In the genomic region with DNA sequence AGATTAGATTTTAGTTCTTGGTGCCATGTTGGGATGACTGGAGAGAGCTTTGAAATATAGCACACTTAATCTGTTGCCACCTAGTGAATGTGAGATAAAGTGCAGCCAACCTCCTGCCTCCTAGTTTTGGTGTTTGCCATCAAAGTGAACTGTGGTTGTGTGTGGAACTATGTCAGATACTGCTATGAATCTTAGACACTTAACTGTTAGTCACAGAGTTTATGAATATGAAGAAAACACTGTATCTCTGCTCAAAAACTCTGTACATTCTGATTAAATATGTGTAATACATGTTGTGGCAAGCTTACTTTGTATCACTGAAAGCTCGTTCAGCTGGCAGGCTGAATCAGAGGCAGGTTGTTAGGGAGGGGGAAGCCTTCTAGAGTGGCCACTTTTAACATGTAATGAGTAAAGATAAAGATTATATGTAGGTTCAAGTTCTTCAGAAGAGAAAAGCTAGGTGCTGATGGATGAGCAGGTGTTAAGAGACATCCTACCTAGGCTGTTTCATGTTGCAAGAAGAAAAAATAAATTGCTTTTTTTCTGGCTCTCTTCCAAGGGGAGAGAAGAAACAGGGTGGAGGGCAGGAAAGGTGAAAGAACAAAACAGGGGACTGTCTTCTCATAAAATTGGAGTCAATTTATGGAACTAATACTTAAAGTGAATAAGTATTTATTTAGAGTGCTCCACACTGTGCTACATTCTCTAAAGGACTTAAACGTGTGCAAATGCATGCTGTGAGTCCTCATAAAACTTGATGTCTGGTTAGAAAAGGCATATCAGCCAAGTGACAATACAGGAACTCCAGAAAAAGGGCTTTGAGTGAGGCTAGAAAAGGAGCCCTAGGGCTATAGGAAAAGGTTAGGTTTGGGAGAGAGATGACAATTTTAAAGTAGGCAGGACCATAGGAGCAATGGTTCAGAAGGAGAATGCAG, we compare ENCODE assay signal across 8 cellular contexts. TPM values are rescaled to one million over a fixed set of nuclear protein-coding genes. Genes with fewer than 3 reads are reported as not detected.
DNase-seq lines count a peak whose midpoint lies in the region; ATAC-seq and TF ChIP-seq lines count a peak whose summit lies in the region.

No MANE protein-coding gene starts in this region.

- DNase-seq in DMS 273 treated with DMSO at 0.1 percent for 48 hours (lab: John Stamatoyannopoulos, UW) (peak; percentile 68), HFFc6 (peak; percentile 64), RWPE1 (ENCODE audit: low spot score) (peak; percentile 55), cardiac muscle cell (ENCODE audit: low read depth in 1 of 2, low spot score in 1 of 2) (peak; percentile 56 to 80)
- DNase-seq in naive thymus-derived CD8-positive, alpha-beta T cell = no peak
- DNase-seq in CD8-positive, alpha-beta memory T cell = no peak
- no peak for DNase-seq in activated effector memory CD4-positive, alpha-beta T cell treated with anti-CD3 and anti-CD28 coated beads, Interleukin-2, amount 50 U/mL, for 16 hours

- no peak overlapping the region for H3K4me3 ChIP-seq in cardiac muscle cell
- no peak overlapping the region for H3K4me3 ChIP-seq in CD8-positive, alpha-beta memory T cell (ENCODE audit: low read length)

- CTCF ChIA-PET in RWPE1 (lab: Yijun Ruan, JAX) = interaction anchor here (0.5 to 1.4 kb wide), 12 partner anchors 11 to 124 kb away, joined by 3 to 8 read pairs (median 3); a partner anchor contains a TSS
- CTCF ChIA-PET in CD8-positive, alpha-beta memory T cell (lab: Charles Lee) = interaction anchor here (1.1 kb wide), 1 partner anchor 18 kb away, joined by 4 read pairs; no protein-coding TSS in a partner anchor

- no peaks in the 10 kb centered on the region for H3K36me3 ChIP-seq in cardiac muscle cell
- H3K36me3 ChIP-seq in CD8-positive, alpha-beta memory T cell (ENCODE audit: insufficient read depth, low read length) = no peaks in the 10 kb centered on the region

- H3K36me3 Mint-ChIP-seq in HFFc6 (ENCODE audit: low read depth) = no peaks in the 10 kb centered on the region
- H3K36me3 Mint-ChIP-seq in naive thymus-derived CD8-positive, alpha-beta T cell = no peaks in the 10 kb centered on the region
- no peaks in the 10 kb centered on the region for H3K36me3 Mint-ChIP-seq in CD8-positive, alpha-beta memory T cell

- no peaks in the 10 kb centered on the region for H3K27me3 ChIP-seq in cardiac muscle cell
- H3K27me3 ChIP-seq in CD8-positive, alpha-beta memory T cell (ENCODE audit: insufficient read depth, low read length, poor library complexity, severe bottlenecking) = no peaks in the 10 kb centered on the region

- no peaks in the 10 kb centered on the region for H3K27me3 Mint-ChIP-seq in HFFc6 (ENCODE audit: insufficient read depth)
- peaks cover 4 to 22% (median 11%) of the 10 kb centered on the region in 5 donors for H3K27me3 Mint-ChIP-seq in naive thymus-derived CD8-positive, alpha-beta T cell
- peaks cover 12 to 35% of the 10 kb centered on the region in 2 donors for H3K27me3 Mint-ChIP-seq in CD8-positive, alpha-beta memory T cell

- ATAC-seq in HG03469 (IDR thresholded peaks at IDR 0.05; ENCODE audit: unreplicated experiment) = no peak
- ATAC-seq in naive thymus-derived CD8-positive, alpha-beta T cell = no peak

- H3K27ac ChIP-seq in RWPE1 (no peak overlapping the region), cardiac muscle cell (peak overlapping the region; percentile 20)
- H3K27ac ChIP-seq in CD8-positive, alpha-beta memory T cell (ENCODE audit: low read depth, low read length) = no peak overlapping the region

- H3K27ac Mint-ChIP-seq in HFFc6 = no peak overlapping the region
- H3K27ac Mint-ChIP-seq in naive thymus-derived CD8-positive, alpha-beta T cell = no peak overlapping the region
- no peak overlapping the region for H3K27ac Mint-ChIP-seq in CD8-positive, alpha-beta memory T cell

- no peaks in the 10 kb centered on the region for H3K9me3 Mint-ChIP-seq in HFFc6
- H3K9me3 Mint-ChIP-seq in naive thymus-derived CD8-positive, alpha-beta T cell = no peaks in the 10 kb centered on the region
- no peaks in the 10 kb centered on the region for H3K9me3 Mint-ChIP-seq in CD8-positive, alpha-beta memory T cell

- peaks cover 25% of the 10 kb centered on the region for H3K4me1 ChIP-seq in cardiac muscle cell (ENCODE audit: low read depth)
- no peaks in the 10 kb centered on the region for H3K4me1 ChIP-seq in CD8-positive, alpha-beta memory T cell (ENCODE audit: insufficient read depth, low read length)

- peak; percentile 74 for TF ChIP-seq CTCF in HFFc6 (IDR thresholded peaks at IDR 0.05)
- peak; percentile 78 for TF ChIP-seq CTCF in RWPE1 (conservative IDR thresholded peaks at IDR 0.05; ENCODE audit: low read depth)
- TF ChIP-seq CTCF in cardiac muscle cell (IDR thresholded peaks at IDR 0.05; ENCODE audit: low read depth, low read length) = peak; percentile 52

- H3K4me3 Mint-ChIP-seq in HFFc6 = no peak overlapping the region
- H3K4me3 Mint-ChIP-seq in naive thymus-derived CD8-positive, alpha-beta T cell = no peak overlapping the region
- H3K4me3 Mint-ChIP-seq in CD8-positive, alpha-beta memory T cell = no peak overlapping the region

- POLR2A ChIA-PET in RWPE1 (lab: Yijun Ruan, JAX; ENCODE audit: low non-redundant PET) = interaction anchor here (0.6 kb wide), 1 partner anchor 141 kb away, joined by 3 read pairs; no protein-coding TSS in a partner anchor
- POLR2A ChIA-PET in naive thymus-derived CD8-positive, alpha-beta T cell (lab: Charles Lee) = no interaction called here
- POLR2A ChIA-PET in CD8-positive, alpha-beta memory T cell (lab: Charles Lee) = no interaction called here

- H3K9me3 ChIP-seq in cardiac muscle cell (ENCODE audit: low read depth) = no peaks in the 10 kb centered on the region
- H3K9me3 ChIP-seq in CD8-positive, alpha-beta memory T cell (ENCODE audit: low read length) = no peaks in the 10 kb centered on the region

- H3K4me1 Mint-ChIP-seq in HFFc6 (ENCODE audit: low read depth) = peaks cover 55% of the 10 kb centered on the region
- H3K4me1 Mint-ChIP-seq in naive thymus-derived CD8-positive, alpha-beta T cell = peaks cover 0 to 6% (median under 1%) of the 10 kb centered on the region in 4 donors
- H3K4me1 Mint-ChIP-seq in CD8-positive, alpha-beta memory T cell = no peaks in the 10 kb centered on the region

RNA-seq across cellular contexts. Expression of a gene that starts 14.1 kb away (rescaled TPM):
- 100 to 1,000 TPM; 112 to 134 (median 123) TPM for total RNA-seq in HFFc6 (2021; fragmentation: NEBNext Ultra II Directional; extraction: Animal tissue kit (Norgen Biotek cat#: 25700))
- total RNA-seq in cardiac muscle cell = 32.8 and 34.0 TPM in 2 replicates
- polyA plus RNA-seq in cardiac muscle cell = 28.7 and 31.8 TPM in 2 replicates
- 1 to 10 TPM in 1 of 2 experiments, under 1 TPM in 1; 0.13 to 1.5 TPM for total RNA-seq in naive thymus-derived CD8-positive, alpha-beta T cell
- under 1 TPM in 2 of 3 donors, not detected in 1; 0.37 to 0.77 TPM for polyA plus RNA-seq in naive thymus-derived CD8-positive, alpha-beta T cell
- total RNA-seq in CD8-positive, alpha-beta memory T cell = not detected
- polyA plus RNA-seq in CD8-positive, alpha-beta memory T cell = 0.44 TPM

Comparison
In these comparisons a context has a peak if more than half of its experiments do, and no peak if none do; other contexts are left out.
1. DNase-seq: peak in DMS 273 treated with DMSO at 0.1 percent for 48 hours (single experiment), HFFc6 (single experiment), RWPE1 (single experiment) and cardiac muscle cell (2 of 2); none in naive thymus-derived CD8-positive, alpha-beta T cell (0 of 10), CD8-positive, alpha-beta memory T cell (0 of 5) and activated effector memory CD4-positive, alpha-beta T cell treated with anti-CD3 and anti-CD28 coated beads, Interleukin-2, amount 50 U/mL, for 16 hours (single experiment).
2. RNA of a gene that starts 14.1 kb away (total RNA-seq): 112 to 134 TPM in HFFc6 and 32.8 to 34.0 TPM in cardiac muscle cell; 0.13 to 1.5 TPM in naive thymus-derived CD8-positive, alpha-beta T cell and not detected in CD8-positive, alpha-beta memory T cell; every median in the first group is over 10 times any median in the second.
3. Peak in every context shown above with its lines, with median percentiles within 50 percentile points of each other: CTCF ChIP-seq.